25 cellular contexts compared by ENCODE assay signal in the genomic region with DNA sequence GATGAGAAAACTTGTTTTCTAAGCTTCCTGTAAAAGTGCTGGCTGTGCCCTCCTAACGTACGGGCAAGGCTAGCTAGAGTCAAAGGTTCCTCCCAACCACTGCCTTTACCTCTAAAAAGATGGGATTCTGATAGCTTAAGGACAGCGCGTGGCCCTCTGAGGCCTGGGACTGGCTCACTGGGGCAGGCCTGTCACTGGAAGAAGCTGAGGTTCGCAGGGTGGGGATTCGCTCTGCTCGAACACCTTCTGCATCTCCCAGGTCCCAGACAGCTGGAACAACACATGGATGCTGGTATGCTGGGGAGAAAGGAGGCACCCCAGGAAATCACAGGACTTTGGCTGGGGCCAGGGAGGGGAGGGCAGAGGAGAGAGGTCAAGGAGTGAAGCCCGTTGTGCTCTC.
"Had no signal": no experiment of that assay in that cellular context is flagged by ENCODE, and none has a peak within 500 bp of the region (broad histone marks: within the 10 kb centered on the region; RNA-seq: fewer than 3 reads in every experiment).

No MANE protein-coding gene starts in this region.

- H3K27me3 Mint-ChIP-seq: activated CD8-positive, alpha-beta memory T cell treated with anti-CD3 and anti-CD28 coated beads, Interleukin-2, amount 10 ng/mL, durations not matched to agents 7 days and 5 days; activated CD8-positive, alpha-beta T cell treated with anti-CD3 and anti-CD28 coated beads for 36 hours; activated naive CD4-positive, alpha-beta T cell treated with anti-CD3 and anti-CD28 coated beads, Interleukin-2, amount 50 U/mL, for 24 hours; dendritic cell treated with granulocyte-macrophage colony-stimulating factor and Interleukin-4, amounts not matched to agents 40 ng/mL and 50 ng/mL, for 4 days; stimulated activated naive CD8-positive, alpha-beta T cell treated with anti-CD3 and anti-CD28 coated beads, Interleukin-15, amount 100 ng/mL, for 72 hours; T-helper 17 cell had no signal

- H3K27ac ChIP-seq: brain microvascular endothelial cell, left ventricle myocardium inferior, suprapubic skin had no signal

- H3K4me3 Mint-ChIP-seq: activated CD8-positive, alpha-beta memory T cell treated with anti-CD3 and anti-CD28 coated beads, Interleukin-2, amount 10 ng/mL, durations not matched to agents 7 days and 5 days; activated CD8-positive, alpha-beta T cell treated with anti-CD3 and anti-CD28 coated beads for 36 hours; activated naive CD4-positive, alpha-beta T cell treated with anti-CD3 and anti-CD28 coated beads, Interleukin-2, amount 50 U/mL, for 24 hours; dendritic cell treated with granulocyte-macrophage colony-stimulating factor and Interleukin-4, amounts not matched to agents 40 ng/mL and 50 ng/mL, for 4 days; nephron progenitor cell; stimulated activated effector memory CD8-positive, alpha-beta T cell treated with anti-CD3 and anti-CD28 coated beads, Interleukin-12 subunit alpha, Interleukin-12 subunit beta, amount 100 ng/mL, for 72 hours; stimulated activated naive CD8-positive, alpha-beta T cell treated with anti-CD3 and anti-CD28 coated beads, Interleukin-15, amount 100 ng/mL, for 72 hours; T-helper 17 cell had no signal

- ATAC-seq: activated CD8-positive, alpha-beta memory T cell treated with anti-CD3 and anti-CD28 coated beads, Interleukin-2, amount 10 ng/mL, durations not matched to agents 7 days and 5 days; activated CD8-positive, alpha-beta T cell treated with anti-CD3 and anti-CD28 coated beads for 36 hours; esophagus mucosa; sciatic nerve; stimulated activated effector memory CD8-positive, alpha-beta T cell treated with anti-CD3 and anti-CD28 coated beads, Interleukin-12 subunit alpha, Interleukin-12 subunit beta, amount 100 ng/mL, for 72 hours; stimulated activated naive CD8-positive, alpha-beta T cell treated with anti-CD3 and anti-CD28 coated beads, Interleukin-15, amount 100 ng/mL, for 72 hours; T-helper 17 cell had no signal

- H3K9me3 Mint-ChIP-seq: activated CD8-positive, alpha-beta T cell treated with anti-CD3 and anti-CD28 coated beads for 36 hours; activated naive CD4-positive, alpha-beta T cell treated with anti-CD3 and anti-CD28 coated beads, Interleukin-2, amount 50 U/mL, for 24 hours; dendritic cell treated with granulocyte-macrophage colony-stimulating factor and Interleukin-4, amounts not matched to agents 40 ng/mL and 50 ng/mL, for 4 days; nephron progenitor cell; stimulated activated effector memory CD8-positive, alpha-beta T cell treated with anti-CD3 and anti-CD28 coated beads, Interleukin-12 subunit alpha, Interleukin-12 subunit beta, amount 100 ng/mL, for 72 hours; stimulated activated naive CD8-positive, alpha-beta T cell treated with anti-CD3 and anti-CD28 coated beads, Interleukin-15, amount 100 ng/mL, for 72 hours had no signal

- DNase-seq: activated CD4-positive, alpha-beta T cell treated with anti-CD3 and anti-CD28 coated beads for 4 hours; activated CD4-positive, CD25-positive, alpha-beta regulatory T cell; activated CD8-positive, alpha-beta memory T cell treated with anti-CD3 and anti-CD28 coated beads, Interleukin-2, amount 10 ng/mL, durations not matched to agents 7 days and 5 days; activated CD8-positive, alpha-beta T cell treated with anti-CD3 and anti-CD28 coated beads for 36 hours; activated effector memory CD4-positive, alpha-beta T cell treated with anti-CD3 and anti-CD28 coated beads, Interleukin-2, amount 50 U/mL, for 16 hours; activated T-cell treated with anti-CD3 and anti-CD28 coated beads for 4 hours; aorta; brain microvascular endothelial cell; caudate nucleus; effector CD8-positive, alpha-beta T cell; head of caudate nucleus; hypothalamus; left ventricle myocardium inferior; midbrain; nephron progenitor cell; small intestine; stimulated activated CD4-positive, alpha-beta T cell treated with anti-CD3 and anti-CD28 coated beads, Interleukin-2, amount 100 ng/mL, for 24 hours; stimulated activated naive CD8-positive, alpha-beta T cell treated with anti-CD3 and anti-CD28 coated beads, Interleukin-15, amount 100 ng/mL, for 72 hours; T-helper 17 cell had no signal

- H3K27ac Mint-ChIP-seq: activated CD8-positive, alpha-beta memory T cell treated with anti-CD3 and anti-CD28 coated beads, Interleukin-2, amount 10 ng/mL, durations not matched to agents 7 days and 5 days; activated CD8-positive, alpha-beta T cell treated with anti-CD3 and anti-CD28 coated beads for 36 hours; activated naive CD4-positive, alpha-beta T cell treated with anti-CD3 and anti-CD28 coated beads, Interleukin-2, amount 50 U/mL, for 24 hours; dendritic cell treated with granulocyte-macrophage colony-stimulating factor and Interleukin-4, amounts not matched to agents 40 ng/mL and 50 ng/mL, for 4 days; nephron progenitor cell had no signal
